9 cellular contexts compared by ENCODE assay signal in genomic region chr4:161320377-161320776, GRCh38.
A peak's percentile ranks its signal among the peaks of the same experiment; 100 is the strongest.
DNase-seq lines count a peak whose midpoint lies in the region; ATAC-seq, FAIRE-seq and TF ChIP-seq lines count a peak whose summit lies in the region.
"Had no signal": no experiment of that assay in that cellular context is flagged by ENCODE, and none has a peak within 500 bp of the region (broad histone marks: within the 10 kb centered on the region; RNA-seq: fewer than 3 reads in every experiment).

No MANE protein-coding gene starts in this region.

- H3K4me3 ChIP-seq in RWPE2 (ENCODE audit: severe bottlenecking) (no peak overlapping the region), kidney (ENCODE audit: low read length in 2 of 2) (no peak overlapping the region)

- H3K27me3 Mint-ChIP-seq in activated naive CD4-positive, alpha-beta T cell treated with anti-CD3 and anti-CD28 coated beads for 36 hours (ENCODE audit: low read depth): no peaks in the 10 kb centered on the region
- H3K27me3 Mint-ChIP-seq: activated naive CD8-positive, alpha-beta T cell treated with anti-CD3 and anti-CD28 coated beads, Interleukin-2, amount 10 ng/mL, durations not matched to agents 7 days and 5 days had no signal

- no peak overlapping the region for H3K27ac ChIP-seq in RWPE2 (ENCODE audit: poor library complexity, severe bottlenecking)
- no peak overlapping the region for H3K27ac ChIP-seq in kidney (ENCODE audit: low read depth in 2 of 2, low read length in 2 of 2)

- H3K36me3 Mint-ChIP-seq in activated naive CD4-positive, alpha-beta T cell treated with anti-CD3 and anti-CD28 coated beads for 36 hours (ENCODE audit: low read depth): no peaks in the 10 kb centered on the region
- H3K36me3 Mint-ChIP-seq: activated naive CD8-positive, alpha-beta T cell treated with anti-CD3 and anti-CD28 coated beads, Interleukin-2, amount 10 ng/mL, durations not matched to agents 7 days and 5 days had no signal

- CTCF ChIA-PET in activated naive CD4-positive, alpha-beta T cell treated with anti-CD3 and anti-CD28 coated beads for 36 hours (lab: Charles Lee): no interaction called here

- no peaks in the 10 kb centered on the region for H3K4me1 ChIP-seq in RWPE2 (ENCODE audit: insufficient read depth, poor library complexity, severe bottlenecking)
- H3K4me1 ChIP-seq in kidney (ENCODE audit: control insufficient read depth in 1 of 2, insufficient read depth in 1 of 2, low read depth in 1 of 2, low read length in 2 of 2): no peaks in the 10 kb centered on the region

- FAIRE-seq in kidney (lab: Jason Lieb, UNC): no peak

- DNase-seq in activated naive CD4-positive, alpha-beta T cell treated with anti-CD3 and anti-CD28 coated beads for 36 hours: peak; percentile 5
- DNase-seq in activated naive CD4-positive, alpha-beta T cell treated with Interleukin-2 at 50 U/mL for 16 hours: no peak
- DNase-seq in RWPE2 (ENCODE audit: low spot score) (no peak), kidney (no peak), occipital lobe (lab: John Stamatoyannopoulos, UW) (no peak)
- DNase-seq in effector CD8-positive, alpha-beta T cell (lab: John Stamatoyannopoulos, UW): no peak
- DNase-seq: activated naive CD8-positive, alpha-beta T cell treated with anti-CD3 and anti-CD28 coated beads, Interleukin-2, amount 10 ng/mL, durations not matched to agents 7 days and 5 days had no signal

- H3K9me3 ChIP-seq in RWPE2 (ENCODE audit: severe bottlenecking): no peaks in the 10 kb centered on the region
- no peaks in the 10 kb centered on the region for H3K9me3 ChIP-seq in kidney (ENCODE audit: control insufficient read depth in 1 of 2, low read length in 2 of 2)

- TF ChIP-seq CTCF in RWPE2 (IDR thresholded peaks at IDR 0.05; ENCODE audit: poor library complexity, severe bottlenecking) (peak; percentile 64), kidney (IDR thresholded peaks at IDR 0.05; ENCODE audit: borderline replicate concordance, extremely low read depth, insufficient read depth) (peak; percentile 35)

- H3K9ac ChIP-seq in kidney (ENCODE audit: low read length in 2 of 2): no peak overlapping the region

- H3K4me1 Mint-ChIP-seq in activated naive CD4-positive, alpha-beta T cell treated with anti-CD3 and anti-CD28 coated beads for 36 hours (ENCODE audit: low read depth): no peaks in the 10 kb centered on the region
- H3K4me1 Mint-ChIP-seq: activated naive CD8-positive, alpha-beta T cell treated with anti-CD3 and anti-CD28 coated beads, Interleukin-2, amount 10 ng/mL, durations not matched to agents 7 days and 5 days had no signal

- H3K27me3 ChIP-seq in RWPE2 (ENCODE audit: insufficient read depth, poor library complexity, severe bottlenecking): no peaks in the 10 kb centered on the region

- no peak overlapping the region for H3K27ac Mint-ChIP-seq in activated naive CD4-positive, alpha-beta T cell treated with anti-CD3 and anti-CD28 coated beads for 36 hours
- H3K27ac Mint-ChIP-seq: activated naive CD8-positive, alpha-beta T cell treated with anti-CD3 and anti-CD28 coated beads, Interleukin-2, amount 10 ng/mL, durations not matched to agents 7 days and 5 days had no signal

- ATAC-seq in HG03378 (IDR thresholded peaks at IDR 0.05; ENCODE audit: unreplicated experiment) (peak; percentile 78), RWPE2 (ENCODE audit: low read depth) (no peak; the same call in 2 of the 3 replicates), GM21825 (IDR thresholded peaks at IDR 0.05; ENCODE audit: unreplicated experiment) (no peak)

- H3K36me3 ChIP-seq in RWPE2 (ENCODE audit: low read depth) (no peaks in the 10 kb centered on the region), kidney (ENCODE audit: control insufficient read depth in 1 of 2, insufficient read depth in 2 of 2, low read length in 2 of 2) (no peaks in the 10 kb centered on the region)

- no peak overlapping the region for H3K4me3 Mint-ChIP-seq in activated naive CD4-positive, alpha-beta T cell treated with anti-CD3 and anti-CD28 coated beads for 36 hours
- H3K4me3 Mint-ChIP-seq: activated naive CD8-positive, alpha-beta T cell treated with anti-CD3 and anti-CD28 coated beads, Interleukin-2, amount 10 ng/mL, durations not matched to agents 7 days and 5 days had no signal

- H3K9me3 Mint-ChIP-seq in activated naive CD4-positive, alpha-beta T cell treated with anti-CD3 and anti-CD28 coated beads for 36 hours: peaks cover 3% of the 10 kb centered on the region
- H3K9me3 Mint-ChIP-seq: activated naive CD8-positive, alpha-beta T cell treated with anti-CD3 and anti-CD28 coated beads, Interleukin-2, amount 10 ng/mL, durations not matched to agents 7 days and 5 days had no signal

- intact Hi-C loops in activated naive CD4-positive, alpha-beta T cell treated with anti-CD3 and anti-CD28 coated beads for 36 hours (cut with micrococcal nuclease): no loop called here
- intact Hi-C loops in kidney (cut with DNase I): no loop called here
